6 cellular contexts compared by ENCODE assay signal in the genomic region with DNA sequence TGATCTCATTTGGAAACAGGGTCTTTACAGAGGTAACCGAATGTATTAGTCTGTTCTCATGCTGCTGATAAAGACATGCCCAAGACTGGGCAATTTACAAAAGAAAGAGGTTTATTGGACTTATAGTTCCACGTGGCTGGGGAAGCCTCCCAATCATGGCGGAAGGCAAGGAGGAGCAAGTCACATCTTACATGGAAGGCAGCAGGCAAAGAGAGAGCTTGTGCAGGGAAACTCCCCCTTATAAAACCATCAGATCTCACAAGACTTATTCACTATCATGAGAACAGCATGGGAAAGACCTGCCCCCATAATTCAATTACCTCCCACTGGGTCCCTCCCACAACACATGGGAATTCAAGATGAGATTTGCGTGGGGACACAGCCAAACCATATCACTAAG.
DNase-seq lines count a peak whose midpoint lies in the region; ATAC-seq, FAIRE-seq and TF ChIP-seq lines count a peak whose summit lies in the region.
"Not testable (repeated sequence)": the region's sequence is repeated elsewhere in the genome, so short reads cannot be mapped to it uniquely, and the experiment has no call there.

No MANE protein-coding gene starts in this region.

- not testable (repeated sequence) for H4K20me1 ChIP-seq in HepG2 (ENCODE audit: insufficient read depth, low read length)

- ATAC-seq in activated naive CD8-positive, alpha-beta T cell treated with anti-CD3 and anti-CD28 coated beads, Interleukin-2, amount 10 ng/mL, durations not matched to agents 7 days and 5 days (ENCODE audit: low read depth); HepG2: not testable (repeated sequence)

- H3K36me3 Mint-ChIP-seq in activated CD4-positive, alpha-beta T cell treated with anti-CD3 and anti-CD28 coated beads, Interleukin-2, amount 10 ng/mL, durations not matched to agents 7 days and 5 days (ENCODE audit: low read depth) = peaks cover 23% of the 10 kb centered on the region
- peaks cover 34% of the 10 kb centered on the region for H3K36me3 Mint-ChIP-seq in activated naive CD8-positive, alpha-beta T cell treated with anti-CD3 and anti-CD28 coated beads, Interleukin-2, amount 10 ng/mL, durations not matched to agents 7 days and 5 days
- H3K36me3 Mint-ChIP-seq in chondrocyte (ENCODE audit: low read depth); neural crest cell (ENCODE audit: low read depth): not testable (repeated sequence)

- H3K27ac Mint-ChIP-seq in activated CD4-positive, alpha-beta T cell treated with anti-CD3 and anti-CD28 coated beads, Interleukin-2, amount 10 ng/mL, durations not matched to agents 7 days and 5 days = peak overlapping the region; percentile 33
- peak overlapping the region; percentile 19 for H3K27ac Mint-ChIP-seq in activated naive CD8-positive, alpha-beta T cell treated with anti-CD3 and anti-CD28 coated beads, Interleukin-2, amount 10 ng/mL, durations not matched to agents 7 days and 5 days
- not testable (repeated sequence) for H3K27ac Mint-ChIP-seq in chondrocyte (ENCODE audit: unreplicated experiment)
- peak overlapping the region; percentile 58 for H3K27ac Mint-ChIP-seq in neural crest cell (ENCODE audit: unreplicated experiment)

- peaks cover 43% of the 10 kb centered on the region for H3K9me3 Mint-ChIP-seq in activated CD4-positive, alpha-beta T cell treated with anti-CD3 and anti-CD28 coated beads, Interleukin-2, amount 10 ng/mL, durations not matched to agents 7 days and 5 days
- peaks cover 20% of the 10 kb centered on the region for H3K9me3 Mint-ChIP-seq in activated naive CD8-positive, alpha-beta T cell treated with anti-CD3 and anti-CD28 coated beads, Interleukin-2, amount 10 ng/mL, durations not matched to agents 7 days and 5 days
- H3K9me3 Mint-ChIP-seq in chondrocyte (ENCODE audit: low read depth) = peaks cover 12% of the 10 kb centered on the region
- H3K9me3 Mint-ChIP-seq in neural crest cell = not testable (repeated sequence)

- H3K4me1 ChIP-seq in HepG2 (ENCODE audit: insufficient read depth, low read length) = not testable (repeated sequence)

- not testable (repeated sequence) for TF ChIP-seq RAD21 in HepG2 (CRISPR knock-in tag; IDR thresholded peaks at IDR 0.05)

- H3K27me3 Mint-ChIP-seq in activated CD4-positive, alpha-beta T cell treated with anti-CD3 and anti-CD28 coated beads, Interleukin-2, amount 10 ng/mL, durations not matched to agents 7 days and 5 days; activated naive CD8-positive, alpha-beta T cell treated with anti-CD3 and anti-CD28 coated beads, Interleukin-2, amount 10 ng/mL, durations not matched to agents 7 days and 5 days; chondrocyte (ENCODE audit: low read depth); neural crest cell (ENCODE audit: low read depth): not testable (repeated sequence)

- 48% methylated on average over 4 of the region's 4 CpGs for WGBS in HepG2 (ENCODE audit: low lambda C conversion rate)

- POLR2A ChIA-PET in activated CD4-positive, alpha-beta T cell treated with anti-CD3 and anti-CD28 coated beads, Interleukin-2, amount 10 ng/mL, durations not matched to agents 7 days and 5 days (lab: Charles Lee); activated naive CD8-positive, alpha-beta T cell treated with anti-CD3 and anti-CD28 coated beads, Interleukin-2, amount 10 ng/mL, durations not matched to agents 7 days and 5 days (lab: Charles Lee); HepG2 (lab: Yijun Ruan, JAX): not testable (repeated sequence)

- CTCF ChIA-PET in activated CD4-positive, alpha-beta T cell treated with anti-CD3 and anti-CD28 coated beads, Interleukin-2, amount 10 ng/mL, durations not matched to agents 7 days and 5 days (lab: Charles Lee) = interaction anchor here (0.9 to 1.4 kb wide), 2 partner anchors 14 to 225 kb away, joined by 3 read pairs; no protein-coding TSS in a partner anchor
- CTCF ChIA-PET in HepG2 (lab: Yijun Ruan, JAX; ENCODE audit: low intra/inter-chr PET ratio, low total read pairs) = not testable (repeated sequence)

- H3K4me3 Mint-ChIP-seq in activated CD4-positive, alpha-beta T cell treated with anti-CD3 and anti-CD28 coated beads, Interleukin-2, amount 10 ng/mL, durations not matched to agents 7 days and 5 days; chondrocyte (ENCODE audit: unreplicated experiment); neural crest cell: not testable (repeated sequence)
- peak overlapping the region; percentile 43 for H3K4me3 Mint-ChIP-seq in activated naive CD8-positive, alpha-beta T cell treated with anti-CD3 and anti-CD28 coated beads, Interleukin-2, amount 10 ng/mL, durations not matched to agents 7 days and 5 days

- in situ Hi-C loops in HepG2 (cut with HindIII; ENCODE audit: extremely low pct_ligation_motif_present, low pct_unique_long_range_greater_than_20kb) = not testable (repeated sequence)

- TF ChIP-seq EP300 in HepG2 (IDR thresholded peaks at IDR 0.05; ENCODE audit: low read depth in 2 of 2, low read length in 2 of 2); HepG2 (CRISPR knock-in tag; IDR thresholded peaks at IDR 0.05; ENCODE audit: borderline replicate concordance): not testable (repeated sequence)

- not testable (repeated sequence) for FAIRE-seq in HepG2 (lab: Jason Lieb, UNC)

- not testable (repeated sequence) for H3K36me3 ChIP-seq in HepG2 (replicated peaks in 1 of 2; ENCODE audit: control insufficient read depth in 1 of 2, insufficient read depth in 2 of 2, low read length in 2 of 2)

- TF ChIP-seq CTCF in chondrocyte (IDR thresholded peaks at IDR 0.05); HepG2 (CRISPR knock-in tag; IDR thresholded peaks at IDR 0.05); neural crest cell (conservative IDR thresholded peaks at IDR 0.05): not testable (repeated sequence)

- not testable (repeated sequence) for BruUV-seq in HepG2 (replicated peaks; lab: Mats Ljungman, UMichigan)

- H3K4me1 Mint-ChIP-seq in activated CD4-positive, alpha-beta T cell treated with anti-CD3 and anti-CD28 coated beads, Interleukin-2, amount 10 ng/mL, durations not matched to agents 7 days and 5 days = peaks cover 38% of the 10 kb centered on the region
- peaks cover 45% of the 10 kb centered on the region for H3K4me1 Mint-ChIP-seq in activated naive CD8-positive, alpha-beta T cell treated with anti-CD3 and anti-CD28 coated beads, Interleukin-2, amount 10 ng/mL, durations not matched to agents 7 days and 5 days
- H3K4me1 Mint-ChIP-seq in chondrocyte (ENCODE audit: low read depth) = peaks cover 12% of the 10 kb centered on the region
- not testable (repeated sequence) for H3K4me1 Mint-ChIP-seq in neural crest cell

- not testable (repeated sequence) for H3K4me3 ChIP-seq in HepG2 (replicated peaks in 1 of 3; ENCODE audit: insufficient read depth in 1 of 3, low read depth in 2 of 3, low read length in 3 of 3)

- H3K27ac ChIP-seq in HepG2 (ENCODE audit: extremely low read length, insufficient read depth, low read length) = not testable (repeated sequence)

- not testable (repeated sequence) for H3K4me2 ChIP-seq in HepG2 (ENCODE audit: low read depth, low read length)

- not testable (repeated sequence) for H3K9me3 ChIP-seq in HepG2 (ENCODE audit: low read length)

- not testable (repeated sequence) for H3K9ac ChIP-seq in HepG2 (ENCODE audit: insufficient read depth, low read depth, low read length)

- not testable (repeated sequence) for TF ChIP-seq POLR2A in HepG2 (IDR thresholded peaks at IDR 0.05; ENCODE audit: insufficient read depth in 1 of 2, low read depth in 2 of 2, low read length in 2 of 2)

- intact Hi-C loops in HepG2 (cut with micrococcal nuclease; ENCODE audit: unreplicated experiment); posterior vena cava (cut with DNase I): not testable (repeated sequence)

- not testable (repeated sequence) for H3K79me2 ChIP-seq in HepG2 (ENCODE audit: insufficient read depth, low read length)

- H3K27me3 ChIP-seq in HepG2 (ENCODE audit: control insufficient read depth in 1 of 2, insufficient read depth in 2 of 2, low read length in 2 of 2) = peaks cover 6 to 45% of the 10 kb centered on the region in 2 experiments; a peak in 3 of 5 replicates

- H2AFZ ChIP-seq in HepG2 (ENCODE audit: low read length) = not testable (repeated sequence)

- DNase-seq in activated CD4-positive, alpha-beta T cell treated with anti-CD3 and anti-CD28 coated beads, Interleukin-2, amount 10 ng/mL, durations not matched to agents 7 days and 5 days; HepG2 (ENCODE audit: low spot score); neural crest cell (ENCODE audit: low read depth, low spot score): not testable (repeated sequence)
- peak; percentile 19 for DNase-seq in activated naive CD8-positive, alpha-beta T cell treated with anti-CD3 and anti-CD28 coated beads, Interleukin-2, amount 10 ng/mL, durations not matched to agents 7 days and 5 days
- peak; percentile 25 for DNase-seq in chondrocyte (ENCODE audit: low spot score)
- DNase-seq in posterior vena cava (ENCODE audit: low spot score) = peak; percentile 1

TF ChIP-seq in HepG2, 621 proteins besides CTCF, POLR2A, EP300 and RAD21:
- TF ChIP-seq ZNF431 (CRISPR knock-in tag; IDR thresholded peaks at IDR 0.05; ENCODE audit: borderline replicate concordance, low read depth) = 0 out of 2 replicates have a peak, but pooled peaks have one; percentile 34
